ENCODE assay signal across 1 cellular context in genomic region chr9:12699529-12699928, GRCh38.
TF ChIP-seq lines count a peak whose summit lies in the region.

No MANE protein-coding gene starts in this region.

TF ChIP-seq in GM23338, 12 proteins besides CTCF, POLR2A, EP300 and RAD21 (continued from another document):
- TF ChIP-seq ZNF114 (CRISPR knock-in tag; IDR thresholded peaks at IDR 0.05) (no peak), POLR2AphosphoS5 (IDR thresholded peaks at IDR 0.05; ENCODE audit: low read depth) (no peak), CREB1 (CRISPR knock-in tag; IDR thresholded peaks at IDR 0.05; ENCODE audit: low read depth) (no peak), REST (IDR thresholded peaks at IDR 0.05; ENCODE audit: unreplicated experiment) (no peak), NANOG (IDR thresholded peaks at IDR 0.05; ENCODE audit: borderline replicate concordance) (no peak), STAT1 (IDR thresholded peaks at IDR 0.05; ENCODE audit: unreplicated experiment) (no peak), JUNB (IDR thresholded peaks at IDR 0.05; ENCODE audit: unreplicated experiment) (no peak), EZH2 (IDR thresholded peaks at IDR 0.05; ENCODE audit: low read depth, unreplicated experiment) (no peak), ZNF462 (CRISPR knock-in tag; IDR thresholded peaks at IDR 0.05) (no peak)
TF ChIP-seq in GM23338: peak in this region for 0.
